ENCODE assay signal across 19 cellular contexts in genomic region chr2:176391020-176391419, GRCh38.
"Had no signal": no experiment of that assay in that cellular context is flagged by ENCODE, and none has a peak within 500 bp of the region (broad histone marks: within the 10 kb centered on the region; RNA-seq: fewer than 3 reads in every experiment).

No MANE protein-coding gene starts in this region.

- H3K9me3 ChIP-seq: pancreas, sigmoid colon, tibial nerve, vagina had no signal

- DNase-seq: activated CD4-positive, alpha-beta T cell treated with anti-CD3 and anti-CD28 coated beads, Interleukin-2, amount 10 ng/mL, durations not matched to agents 24 days and 14 days; activated CD8-positive, alpha-beta T cell treated with anti-CD3 and anti-CD28 coated beads for 36 hours; activated naive CD4-positive, alpha-beta T cell treated with Interleukin-2 at 50 U/mL for 16 hours; activated naive CD8-positive, alpha-beta T cell treated with anti-CD3 and anti-CD28 coated beads, Interleukin-2, amount 10 ng/mL, durations not matched to agents 7 days and 5 days; activated T-cell treated with anti-CD3 and anti-CD28 coated beads, Interleukin-2, amount 50 U/mL, for 1 hour; amygdala; caudate nucleus; endodermal cell; head of caudate nucleus; left ventricle myocardium superior; naive B cell; pancreas; sigmoid colon; stimulated activated CD4-positive, alpha-beta T cell treated with anti-CD3 and anti-CD28 coated beads, Interleukin-1b, Interleukin-23, amount 100 ng/mL, for 48 hours; stimulated activated CD8-positive, alpha-beta memory T cell treated with anti-CD3 and anti-CD28 coated beads, Interleukin-4, amount 100 ng/mL, for 48 hours; stimulated activated naive CD4-positive, alpha-beta T cell; T1000 had no signal

- H3K36me3 ChIP-seq: pancreas, sigmoid colon, tibial nerve, vagina had no signal

- H3K27ac ChIP-seq: pancreas, sigmoid colon, tibial nerve, vagina had no signal

- H3K4me1 ChIP-seq: pancreas, tibial nerve, vagina had no signal

- H3K27me3 ChIP-seq: pancreas, sigmoid colon, tibial nerve, vagina had no signal

- H3K4me3 ChIP-seq: pancreas, sigmoid colon, tibial nerve, vagina had no signal
